In the genomic region with DNA sequence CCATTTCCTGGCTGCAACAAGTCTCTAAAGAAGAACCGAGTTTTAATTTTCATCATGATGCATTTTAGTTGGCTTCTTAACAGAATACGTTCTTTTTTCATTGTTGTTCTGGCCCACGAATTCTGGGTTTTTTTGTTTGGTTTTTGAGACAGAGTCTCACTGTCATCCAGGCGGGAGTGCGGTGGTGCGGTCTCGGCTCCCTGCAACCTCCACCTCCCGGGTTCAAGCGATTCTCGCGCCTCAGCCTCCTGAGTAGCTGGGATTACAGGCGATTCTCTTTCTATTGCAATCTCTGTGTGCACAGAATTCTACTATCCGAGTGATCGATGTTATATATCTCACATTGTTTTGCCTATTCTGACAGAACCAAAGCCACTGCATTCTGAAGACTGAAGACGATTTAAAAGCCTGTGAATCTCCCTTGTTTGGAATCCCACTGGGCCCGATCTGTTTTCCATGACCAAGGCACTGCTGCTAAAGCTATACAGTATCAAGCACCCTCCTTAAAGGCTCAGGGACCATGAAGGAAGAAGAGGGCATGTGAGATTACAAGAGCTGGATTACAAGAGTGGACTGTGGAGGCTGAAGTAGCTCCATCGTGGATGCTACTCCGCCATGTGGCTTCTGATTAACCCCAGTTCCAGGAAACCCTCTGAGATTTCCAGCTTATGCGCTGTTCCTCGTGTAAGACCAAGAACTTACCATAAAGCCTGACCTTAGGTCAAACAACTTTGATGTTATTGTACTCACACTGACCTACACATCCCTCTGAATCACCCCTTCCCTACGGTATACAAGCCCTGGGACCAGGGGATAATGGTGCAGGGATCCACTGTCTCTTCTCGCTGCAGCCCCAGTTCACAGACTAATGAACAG, we compare ENCODE assay signal across 19 cellular contexts. TPM values are rescaled to one million over a fixed set of nuclear protein-coding genes. Genes with fewer than 3 reads are reported as not detected.
DNase-seq lines count a peak whose midpoint lies in the region; ATAC-seq and TF ChIP-seq lines count a peak whose summit lies in the region.
"Had no signal": no experiment of that assay in that cellular context is flagged by ENCODE, and none has a peak within 500 bp of the region (broad histone marks: within the 10 kb centered on the region; RNA-seq: fewer than 3 reads in every experiment).

No MANE protein-coding gene starts in this region.

- peaks cover 8% of the 10 kb centered on the region for H3K36me3 Mint-ChIP-seq in effector memory CD8-positive, alpha-beta T cell (ENCODE audit: insufficient read depth)
- no peaks in the 10 kb centered on the region for H3K36me3 Mint-ChIP-seq in CD4-positive, alpha-beta memory T cell

- peak overlapping the region; percentile 44 to 88 for H3K27ac Mint-ChIP-seq in effector memory CD8-positive, alpha-beta T cell
- H3K27ac Mint-ChIP-seq in CD4-positive, alpha-beta memory T cell, result peak overlapping the region in 1 of 7 donors; percentile 43

- H3K9me3 ChIP-seq in right atrium auricular region, result no peaks in the 10 kb centered on the region
- no peaks in the 10 kb centered on the region for H3K9me3 ChIP-seq in right cardiac atrium (ENCODE audit: control insufficient read depth, low read length)
- no peaks in the 10 kb centered on the region for H3K9me3 ChIP-seq in CD4-positive, alpha-beta memory T cell (ENCODE audit: control insufficient read depth in 1 of 2, low read length in 2 of 2)
- H3K9me3 ChIP-seq: SJSA1 had no signal

- no peaks in the 10 kb centered on the region for H3K27me3 ChIP-seq in right atrium auricular region
- no peaks in the 10 kb centered on the region for H3K27me3 ChIP-seq in right cardiac atrium (ENCODE audit: control insufficient read depth, insufficient read depth)
- H3K27me3 ChIP-seq in CD4-positive, alpha-beta memory T cell (ENCODE audit: insufficient read depth, low read length), result no peaks in the 10 kb centered on the region
- H3K27me3 ChIP-seq: SJSA1 had no signal

- DNase-seq in right atrium auricular region (ENCODE audit: low spot score) (peak; percentile 11), right cardiac atrium (no peak), mesenteric fat pad (ENCODE audit: low spot score) (peak; percentile 74), NCI-H524 (lab: John Stamatoyannopoulos, UW) (no peak)
- DNase-seq in effector memory CD8-positive, alpha-beta T cell, result no peak
- DNase-seq in activated naive CD4-positive, alpha-beta T cell (lab: John Stamatoyannopoulos, UW), result no peak
- no peak for DNase-seq in CD4-positive, alpha-beta memory T cell
- DNase-seq: COR-L47; GF-D8; HCEC 1CT; NCI-H146; NCI-H345; NCI-H69; NK-92 treated with Interleukin-12 subunit alpha and Interleukin-12 subunit beta, amount 100 ng/mL, for 24 hours; PC-3; SW 1271 had no signal

- no peaks in the 10 kb centered on the region for H3K9me3 Mint-ChIP-seq in effector memory CD8-positive, alpha-beta T cell
- no peaks in the 10 kb centered on the region for H3K9me3 Mint-ChIP-seq in CD4-positive, alpha-beta memory T cell

- H3K4me3 ChIP-seq in right atrium auricular region, result no peak overlapping the region
- H3K4me3 ChIP-seq in right cardiac atrium (ENCODE audit: low read length), result no peak overlapping the region
- no peak overlapping the region for H3K4me3 ChIP-seq in CD4-positive, alpha-beta memory T cell (ENCODE audit: low read length in 2 of 2)
- H3K4me3 ChIP-seq: SJSA1 had no signal

- H3K27ac ChIP-seq in right atrium auricular region, result no peak overlapping the region
- H3K27ac ChIP-seq in right cardiac atrium (ENCODE audit: low read length), result no peak overlapping the region
- no peak overlapping the region for H3K27ac ChIP-seq in CD4-positive, alpha-beta memory T cell (ENCODE audit: low read depth, low read length)
- H3K27ac ChIP-seq: C4-2B, SJSA1 had no signal

- CTCF ChIA-PET in CD4-positive, alpha-beta memory T cell (lab: Charles Lee; ENCODE audit: partially characterized antibody), result no interaction called here

- H3K4me3 Mint-ChIP-seq in effector memory CD8-positive, alpha-beta T cell, result no peak overlapping the region
- no peak overlapping the region for H3K4me3 Mint-ChIP-seq in CD4-positive, alpha-beta memory T cell

- POLR2A ChIA-PET in CD4-positive, alpha-beta memory T cell (lab: Charles Lee; ENCODE audit: partially characterized antibody), result no interaction called here

- H3K36me3 ChIP-seq in right atrium auricular region, result no peaks in the 10 kb centered on the region
- H3K36me3 ChIP-seq in CD4-positive, alpha-beta memory T cell (ENCODE audit: insufficient read depth, low read length), result no peaks in the 10 kb centered on the region
- H3K36me3 ChIP-seq: SJSA1 had no signal

- intact Hi-C loops in right cardiac atrium (cut with DNase I), result no loop called here
- intact Hi-C loops in CD4-positive, alpha-beta memory T cell (cut with micrococcal nuclease), result no loop called here

- peaks cover 4 to 10% of the 10 kb centered on the region in 2 donors for H3K4me1 Mint-ChIP-seq in effector memory CD8-positive, alpha-beta T cell (ENCODE audit: low read depth in 2 of 2)
- peaks cover 0 to 5% (median 2%) of the 10 kb centered on the region in 4 donors for H3K4me1 Mint-ChIP-seq in CD4-positive, alpha-beta memory T cell

- H3K4me1 ChIP-seq in right atrium auricular region, result no peaks in the 10 kb centered on the region
- H3K4me1 ChIP-seq in right cardiac atrium (ENCODE audit: control insufficient read depth, insufficient read depth, low read length), result no peaks in the 10 kb centered on the region
- H3K4me1 ChIP-seq in CD4-positive, alpha-beta memory T cell (ENCODE audit: insufficient read depth, low read length), result no peaks in the 10 kb centered on the region

- ATAC-seq in right cardiac atrium (no peak), GM21390 (IDR thresholded peaks at IDR 0.05; ENCODE audit: unreplicated experiment) (no peak)
- no peak for ATAC-seq in effector memory CD8-positive, alpha-beta T cell (replicated peaks)
- ATAC-seq: PC-3 had no signal

- WGBS in right cardiac atrium, result 85% methylated on average over 22 of the region's 22 CpGs

- H3K27me3 Mint-ChIP-seq in effector memory CD8-positive, alpha-beta T cell, result no peaks in the 10 kb centered on the region
- no peaks in the 10 kb centered on the region for H3K27me3 Mint-ChIP-seq in CD4-positive, alpha-beta memory T cell

- TF ChIP-seq CTCF in right atrium auricular region (IDR thresholded peaks at IDR 0.05), result no peak

RNA-seq across cellular contexts. Expression of a gene that starts 44.3 kb away (rescaled TPM):
- 10 to 100 TPM; 31.5 to 42.2 TPM for total RNA-seq in right atrium auricular region
- total RNA-seq in right cardiac atrium, result 10 to 100 TPM; 25.9 to 31.4 (median 28.9) TPM
- 13.0 TPM for polyA plus RNA-seq in right cardiac atrium
- 11.7 TPM for total RNA-seq in mesenteric fat pad
- 1 to 10 TPM; 7.8 to 8.1 TPM for total RNA-seq in CD4-positive, alpha-beta memory T cell
- 1 to 10 TPM in 1 of 2 donors, under 1 TPM in 1; 0.26 to 1.3 TPM for polyA plus RNA-seq in CD4-positive, alpha-beta memory T cell

Comparison
In these comparisons a context has a peak if more than half of its experiments do, and no peak if none do; other contexts are left out.
1. DNase-seq: peak in right atrium auricular region (single experiment) and mesenteric fat pad (single experiment); none in right cardiac atrium (0 of 3), effector memory CD8-positive, alpha-beta T cell (0 of 3), NCI-H524 (0 of 2), activated naive CD4-positive, alpha-beta T cell (0 of 4) and CD4-positive, alpha-beta memory T cell (0 of 5).